Comparison of ENCODE assay signal across 2 cellular contexts in genomic region chr3:113291572-113291971, GRCh38.
TF ChIP-seq lines count a peak whose summit lies in the region.

No MANE protein-coding gene starts in this region.

TF ChIP-seq in liver, 16 proteins besides CTCF, POLR2A, EP300 and RAD21:
- TF ChIP-seq JUND (IDR thresholded peaks at IDR 0.05) = no peak
- TF ChIP-seq ATF3 (IDR thresholded peaks at IDR 0.05) = no peak
- no peak for TF ChIP-seq FOXA2 (IDR thresholded peaks at IDR 0.05)
- peak; percentile 7 for TF ChIP-seq SP1 (IDR thresholded peaks at IDR 0.05)
- TF ChIP-seq TAF1 (conservative IDR thresholded peaks at IDR 0.05) = no peak
- no peak for TF ChIP-seq EGR1 (IDR thresholded peaks at IDR 0.05; ENCODE audit: low read depth in 2 of 2)
- TF ChIP-seq ZBTB33 (IDR thresholded peaks at IDR 0.05) = no peak
- no peak for TF ChIP-seq GABPA (IDR thresholded peaks at IDR 0.05 in 1 of 2, conservative IDR thresholded peaks at IDR 0.05 in 1 of 2)
- TF ChIP-seq REST (IDR thresholded peaks at IDR 0.05) = no peak
- peak; percentile 10 to 13 for TF ChIP-seq RXRA (IDR thresholded peaks at IDR 0.05)
- no peak for TF ChIP-seq YY1 (IDR thresholded peaks at IDR 0.05)
- TF ChIP-seq FOXA1 (IDR thresholded peaks at IDR 0.05) = no peak
- no peak for TF ChIP-seq NR2F2 (IDR thresholded peaks at IDR 0.05)
- TF ChIP-seq HNF4A (conservative IDR thresholded peaks at IDR 0.05) = no peak
- no peak for TF ChIP-seq HNF4G (IDR thresholded peaks at IDR 0.05)
- TF ChIP-seq MAX (IDR thresholded peaks at IDR 0.05) = no peak

TF ChIP-seq in HepG2, 621 proteins besides CTCF, POLR2A, EP300 and RAD21:
- no peak for TF ChIP-seq USF2 (IDR thresholded peaks at IDR 0.05; ENCODE audit: low read depth, low read length)
- TF ChIP-seq USF2 (CRISPR knock-in tag; IDR thresholded peaks at IDR 0.05; ENCODE audit: borderline replicate concordance) = no peak
- TF ChIP-seq FOSL2 (CRISPR knock-in tag; IDR thresholded peaks at IDR 0.05) = no peak
- TF ChIP-seq TEF (CRISPR knock-in tag; IDR thresholded peaks at IDR 0.05) = no peak
- no peak for TF ChIP-seq ZBTB39 (CRISPR knock-in tag; IDR thresholded peaks at IDR 0.05)
- no peak for TF ChIP-seq ZNF75D (CRISPR knock-in tag; IDR thresholded peaks at IDR 0.05; ENCODE audit: borderline replicate concordance)
- TF ChIP-seq CHD4 (IDR thresholded peaks at IDR 0.05; ENCODE audit: borderline replicate concordance, low read length) = no peak
- TF ChIP-seq ZBTB37 (CRISPR knock-in tag; IDR thresholded peaks at IDR 0.05) = no peak
- TF ChIP-seq NFAT5 (CRISPR knock-in tag; IDR thresholded peaks at IDR 0.05) = no peak
- TF ChIP-seq ERF (CRISPR knock-in tag; IDR thresholded peaks at IDR 0.05) = no peak
- TF ChIP-seq HOXA3 (CRISPR knock-in tag; IDR thresholded peaks at IDR 0.05) = no peak
- TF ChIP-seq SATB2 (CRISPR knock-in tag; IDR thresholded peaks at IDR 0.05) = no peak
- TF ChIP-seq ZNF354B (CRISPR knock-in tag; IDR thresholded peaks at IDR 0.05) = no peak
- no peak for TF ChIP-seq NCOA2 (CRISPR knock-in tag; IDR thresholded peaks at IDR 0.05)
- no peak for TF ChIP-seq ZNF724P (CRISPR knock-in tag; IDR thresholded peaks at IDR 0.05; ENCODE audit: borderline replicate concordance)
- no peak for TF ChIP-seq ZNF816 (CRISPR knock-in tag; IDR thresholded peaks at IDR 0.05; ENCODE audit: borderline replicate concordance)
